In genomic region chr14:102333795-102334415, GRCh38 we compare ENCODE assay signal across 13 cellular contexts.
"Had no signal": no experiment of that assay in that cellular context is flagged by ENCODE, and none has a peak within 500 bp of the region (broad histone marks: within the 10 kb centered on the region; RNA-seq: fewer than 3 reads in every experiment).

No MANE protein-coding gene starts in this region.

- H3K4me1 ChIP-seq: ascending aorta had no signal

- H3K9me3 ChIP-seq: ascending aorta had no signal

- DNase-seq: activated CD4-positive, alpha-beta T cell treated with anti-CD3 and anti-CD28 coated beads for 48 hours; activated gamma-delta T cell; activated T-cell treated with anti-CD3 and anti-CD28 coated beads, Interleukin-2, amount 50 U/mL, for 72 hours; cerebellar nuclear complex; effector memory CD4-positive, alpha-beta T cell; foreskin fibroblast; hippocampal formation; left colon; natural killer cell; stimulated activated naive CD4-positive, alpha-beta T cell; SW 1271 had no signal

- H3K27me3 ChIP-seq: ascending aorta had no signal

- H3K27ac ChIP-seq: ascending aorta had no signal

- ATAC-seq: activated T-cell treated with anti-CD3 and anti-CD28 coated beads, Interleukin-2, amount 50 U/mL, for 72 hours; left colon; natural killer cell had no signal

- H3K4me3 ChIP-seq: ascending aorta, lung had no signal
